In the genomic region with DNA sequence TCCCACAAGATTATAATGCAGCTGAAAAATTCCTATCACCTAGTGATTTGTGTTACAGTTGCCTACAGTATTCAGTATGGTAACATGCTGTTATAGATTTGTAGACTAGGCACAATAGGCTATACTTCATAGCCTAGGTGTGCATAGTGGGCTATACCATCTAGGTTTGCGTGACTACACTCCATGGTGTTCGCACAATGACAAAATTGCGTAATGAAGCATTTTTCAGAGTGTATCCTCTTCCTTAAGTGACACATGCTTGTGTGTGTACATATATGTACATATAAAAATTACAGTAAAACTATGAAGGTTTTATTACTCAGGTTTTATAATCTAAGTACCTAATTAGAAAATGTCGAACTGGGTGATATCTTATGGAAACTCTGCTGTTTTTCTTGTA, we compare ENCODE assay signal across 33 cellular contexts.
"Had no signal": no experiment of that assay in that cellular context is flagged by ENCODE, and none has a peak within 500 bp of the region (broad histone marks: within the 10 kb centered on the region; RNA-seq: fewer than 3 reads in every experiment).

No MANE protein-coding gene starts in this region.

- DNase-seq: activated CD4-positive, alpha-beta memory T cell treated with anti-CD3 and anti-CD28 coated beads, Interleukin-2, amount 10 ng/mL, durations not matched to agents 7 days and 5 days; activated CD4-positive, alpha-beta T cell treated with anti-CD3 and anti-CD28 coated beads for 1 hour; activated CD4-positive, alpha-beta T cell treated with anti-CD3 and anti-CD28 coated beads for 48 hours; activated CD4-positive, CD25-positive, alpha-beta regulatory T cell; activated CD8-positive, alpha-beta memory T cell treated with anti-CD3 and anti-CD28 coated beads for 24 hours; activated CD8-positive, alpha-beta memory T cell treated with anti-CD3 and anti-CD28 coated beads, Interleukin-2, amount 10 ng/mL, durations not matched to agents 7 days and 5 days; activated CD8-positive, alpha-beta memory T cell treated with anti-CD3 and anti-CD28 coated beads, Interleukin-2, amount 50 U/mL, for 48 hours; activated effector memory CD4-positive, alpha-beta T cell treated with anti-CD3 and anti-CD28 coated beads, Interleukin-2, amount 50 U/mL, for 16 hours; activated naive CD4-positive, alpha-beta T cell; activated naive CD4-positive, alpha-beta T cell treated with anti-CD3 and anti-CD28 coated beads, Interleukin-2, amount 50 U/mL, for 16 hours; activated naive CD8-positive, alpha-beta T cell treated with anti-CD3 and anti-CD28 coated beads for 36 hours; activated T-cell treated with anti-CD3 and anti-CD28 coated beads, Interleukin-2, amount 50 U/mL, for 1 hour; activated T-cell treated with anti-CD3 and anti-CD28 coated beads, Interleukin-2, amount 50 U/mL, for 72 hours; amniotic stem cell; aorta; brain microvascular endothelial cell; NCI-H1092 treated with DMSO at 0.1 percent for 48 hours; NCI-H1417; NCI-H146; NCI-H187; NCI-H2029 treated with DMSO at 0.1 percent for 48 hours; NCI-H2107; NCI-H2171; NCI-H510A; NCI-H526; NCI-H748 treated with DMSO at 0.1 percent for 48 hours; PC-9; Right ventricle myocardium superior; SW 1271; T-helper 1 cell; T-helper 2 cell; T-helper 9 cell had no signal

- H3K4me3 ChIP-seq: PC-9 had no signal

- H3K27me3 ChIP-seq: brain microvascular endothelial cell had no signal

- H3K27ac ChIP-seq: brain microvascular endothelial cell, PC-9, VCaP had no signal

- H3K36me3 ChIP-seq: brain microvascular endothelial cell had no signal
